17 cellular contexts compared by ENCODE assay signal in the genomic region with DNA sequence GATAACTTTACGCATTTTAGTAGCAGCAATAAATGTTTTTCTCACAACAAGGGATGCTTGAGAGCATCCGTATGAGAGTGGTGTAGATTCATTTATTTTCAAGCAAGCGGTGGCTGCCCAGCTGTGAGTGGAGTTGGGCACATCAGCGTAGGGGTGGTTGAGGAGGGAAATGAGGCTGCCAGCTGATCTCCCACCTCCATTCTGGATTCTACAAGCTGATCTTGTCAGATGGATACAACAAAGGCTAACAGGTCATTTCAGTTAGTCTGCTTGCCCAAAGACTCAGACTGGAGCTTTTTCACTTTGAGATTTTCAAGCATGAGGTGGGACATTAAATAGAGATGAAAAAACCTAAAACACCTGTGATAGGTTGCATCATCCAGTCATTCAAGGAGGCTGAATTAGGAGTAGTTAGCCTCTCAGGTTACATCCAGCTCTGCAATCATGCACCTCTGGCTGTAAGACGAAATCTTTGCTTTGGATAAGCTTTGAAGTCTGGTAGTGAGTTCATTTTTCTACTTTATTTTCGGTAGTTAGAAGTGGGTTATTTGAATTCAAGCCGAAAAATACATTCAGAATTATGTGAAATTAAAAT. TPM values are rescaled to one million over a fixed set of nuclear protein-coding genes. Genes with fewer than 3 reads are reported as not detected.
DNase-seq lines count a peak whose midpoint lies in the region; ATAC-seq and TF ChIP-seq lines count a peak whose summit lies in the region.
"Had no signal": no experiment of that assay in that cellular context is flagged by ENCODE, and none has a peak within 500 bp of the region (broad histone marks: within the 10 kb centered on the region; RNA-seq: fewer than 3 reads in every experiment).

No MANE protein-coding gene starts in this region.

- peaks cover 92% of the 10 kb centered on the region for H3K79me2 ChIP-seq in DOHH2 (ENCODE audit: control insufficient read depth, low read length)

- H3K36me3 ChIP-seq in CD4-positive, CD25-positive, alpha-beta regulatory T cell (ENCODE audit: control insufficient read depth, insufficient read depth, low read length) = no peaks in the 10 kb centered on the region
- peaks cover 41% of the 10 kb centered on the region for H3K36me3 ChIP-seq in DOHH2 (ENCODE audit: control insufficient read depth, low read length)
- H3K36me3 ChIP-seq: BE2C, breast epithelium, HAP-1, thoracic aorta had no signal

- peaks cover 37% of the 10 kb centered on the region for H3F3A ChIP-seq in DOHH2 (ENCODE audit: control insufficient read depth, insufficient read depth)

- H3K4me3 Mint-ChIP-seq in CD4-positive, CD25-positive, alpha-beta regulatory T cell = peak overlapping the region in 3 of 4 donors; percentile 73 to 95 (median 80)
- H3K4me3 Mint-ChIP-seq in WTC11 (peak overlapping the region; percentile 68; the same call in 1 of the 2 replicates), naive B cell (peak overlapping the region; percentile 81 to 99 (median 89))

- H3K36me3 Mint-ChIP-seq in CD4-positive, CD25-positive, alpha-beta regulatory T cell = no peaks in the 10 kb centered on the region
- H3K36me3 Mint-ChIP-seq in WTC11 = no peaks in the 10 kb centered on the region
- H3K36me3 Mint-ChIP-seq in naive B cell = peaks cover 8 to 13% of the 10 kb centered on the region in 2 donors

- H3K4me1 ChIP-seq in CD4-positive, CD25-positive, alpha-beta regulatory T cell (ENCODE audit: control insufficient read depth, insufficient read depth, low read length, poor library complexity, severe bottlenecking) = peaks cover 28% of the 10 kb centered on the region
- H3K4me1 ChIP-seq in DOHH2 (ENCODE audit: control insufficient read depth, low read length) = peaks cover 66% of the 10 kb centered on the region
- H3K4me1 ChIP-seq: BE2C, breast epithelium had no signal

- ATAC-seq in CD4-positive, CD25-positive, alpha-beta regulatory T cell (ENCODE audit: low read depth in 2 of 2) = no peak
- ATAC-seq in WTC11 (no peak; the same call in 1 of the 2 replicates), naive B cell (ENCODE audit: low read depth in 2 of 2) (no peak)
- ATAC-seq: left ventricle myocardium superior, SK-N-SH treated with all-trans-retinoic acid at 6 μM for 48 hours had no signal

- no peak overlapping the region for H3K27ac ChIP-seq in CD4-positive, CD25-positive, alpha-beta regulatory T cell (ENCODE audit: insufficient read depth, low read length, poor library complexity, severe bottlenecking)
- H3K27ac ChIP-seq in DOHH2 (ENCODE audit: low read depth, low read length) = peak overlapping the region; percentile 96

- H4K20me1 ChIP-seq in DOHH2 (ENCODE audit: control insufficient read depth, insufficient read depth, low read depth, low read length) = no peaks in the 10 kb centered on the region

- H3K27ac Mint-ChIP-seq in CD4-positive, CD25-positive, alpha-beta regulatory T cell = peak overlapping the region; percentile 70 to 85 (median 79)
- H3K27ac Mint-ChIP-seq in WTC11 (peak overlapping the region; percentile 44; the same call in 1 of the 2 replicates), naive B cell (peak overlapping the region; percentile 95 to 98 (median 96))
- H3K27ac Mint-ChIP-seq: activated naive CD4-positive, alpha-beta T cell treated with anti-CD3 and anti-CD28 coated beads, Interleukin-2, amount 10 ng/mL, durations not matched to agents 7 days and 5 days had no signal

- H3K4me2 ChIP-seq in DOHH2 (ENCODE audit: low read length) = peak overlapping the region; percentile 94

- no peak for DNase-seq in CD4-positive, CD25-positive, alpha-beta regulatory T cell
- DNase-seq in WTC11 (ENCODE audit: low spot score) (no peak), naive B cell (no peak), ACHN (no peak), COLO829 (ENCODE audit: low spot score) (no peak), NCI-H524 treated with DMSO at 0.1 percent for 48 hours (lab: John Stamatoyannopoulos, UW) (no peak)
- no peak for DNase-seq in stimulated activated CD4-positive, alpha-beta T cell treated with anti-CD3 and anti-CD28 coated beads, Interleukin-12 subunit alpha, Interleukin-12 subunit beta, amount 100 ng/mL, for 4 hours
- DNase-seq: activated naive CD4-positive, alpha-beta T cell treated with anti-CD3 and anti-CD28 coated beads, Interleukin-2, amount 10 ng/mL, durations not matched to agents 7 days and 5 days; BE2C; DND-41; left ventricle myocardium superior; NCI-H1436 treated with DMSO at 0.1 percent for 48 hours had no signal

- H3K9me2 ChIP-seq in DOHH2 (replicated peaks; ENCODE audit: control insufficient read depth, low read length) = no peaks in the 10 kb centered on the region

- H3K4me3 ChIP-seq in CD4-positive, CD25-positive, alpha-beta regulatory T cell (ENCODE audit: low read depth, low read length) = no peak overlapping the region
- H3K4me3 ChIP-seq in DOHH2 (ENCODE audit: low read length) = peak overlapping the region; percentile 91
- H3K4me3 ChIP-seq: breast epithelium, HAP-1, thoracic aorta had no signal

- no peak for TF ChIP-seq CTCF in DOHH2 (IDR thresholded peaks at IDR 0.05; ENCODE audit: low read depth, low read length, poor library complexity, severe bottlenecking)
- no peak for TF ChIP-seq CTCF in WTC11 (IDR thresholded peaks at IDR 0.05)

- H3K9me3 Mint-ChIP-seq in CD4-positive, CD25-positive, alpha-beta regulatory T cell = peaks cover 0 to 2% (median 0%) of the 10 kb centered on the region in 7 donors
- H3K9me3 Mint-ChIP-seq in WTC11 = no peaks in the 10 kb centered on the region
- peaks cover 0 to 8% (median 0%) of the 10 kb centered on the region in 7 donors for H3K9me3 Mint-ChIP-seq in naive B cell
- H3K9me3 Mint-ChIP-seq: activated naive CD4-positive, alpha-beta T cell treated with anti-CD3 and anti-CD28 coated beads, Interleukin-2, amount 10 ng/mL, durations not matched to agents 7 days and 5 days had no signal

- POLR2A ChIA-PET in WTC11 (lab: Charles Lee) = no interaction called here

- in situ Hi-C loops in ACHN (cut with HindIII; ENCODE audit: low pct_ligation_motif_present, low pct_unique_long_range_greater_than_20kb, low sequenced_read_pairs) = no loop called here

- H3K27me3 ChIP-seq in CD4-positive, CD25-positive, alpha-beta regulatory T cell (ENCODE audit: control insufficient read depth, insufficient read depth, low read length) = peaks cover 40% of the 10 kb centered on the region
- no peaks in the 10 kb centered on the region for H3K27me3 ChIP-seq in DOHH2 (ENCODE audit: control insufficient read depth, low read length)
- H3K27me3 ChIP-seq: breast epithelium had no signal

- H3K27me3 Mint-ChIP-seq in CD4-positive, CD25-positive, alpha-beta regulatory T cell = peaks cover 56% of the 10 kb centered on the region
- peaks cover 36% of the 10 kb centered on the region for H3K27me3 Mint-ChIP-seq in WTC11 (ENCODE audit: low read depth)
- no peaks in the 10 kb centered on the region for H3K27me3 Mint-ChIP-seq in naive B cell

- H3K4me1 Mint-ChIP-seq in CD4-positive, CD25-positive, alpha-beta regulatory T cell = peaks cover 3 to 23% (median 19%) of the 10 kb centered on the region in 4 donors
- H3K4me1 Mint-ChIP-seq in WTC11 (peaks cover 41% of the 10 kb centered on the region), naive B cell (peaks cover 40 to 65% (median 57%) of the 10 kb centered on the region in 3 donors)

- no peaks in the 10 kb centered on the region for H3K9me3 ChIP-seq in CD4-positive, CD25-positive, alpha-beta regulatory T cell (ENCODE audit: control insufficient read depth in 2 of 2, low read length in 2 of 2)
- H3K9me3 ChIP-seq in DOHH2 (ENCODE audit: control insufficient read depth, insufficient read depth, low read length) = no peaks in the 10 kb centered on the region
- H3K9me3 ChIP-seq: BE2C, breast epithelium, HAP-1, thoracic aorta had no signal

- CTCF ChIA-PET in WTC11 (lab: Charles Lee) = interaction anchor here (0.9 to 4.3 kb wide), 7 partner anchors 11 to 358 kb away, joined by 3 to 25 read pairs (median 11); no protein-coding TSS in a partner anchor

TF ChIP-seq in WTC11, 78 proteins besides CTCF, POLR2A, EP300 and RAD21:
- TF ChIP-seq, protein P1, sequence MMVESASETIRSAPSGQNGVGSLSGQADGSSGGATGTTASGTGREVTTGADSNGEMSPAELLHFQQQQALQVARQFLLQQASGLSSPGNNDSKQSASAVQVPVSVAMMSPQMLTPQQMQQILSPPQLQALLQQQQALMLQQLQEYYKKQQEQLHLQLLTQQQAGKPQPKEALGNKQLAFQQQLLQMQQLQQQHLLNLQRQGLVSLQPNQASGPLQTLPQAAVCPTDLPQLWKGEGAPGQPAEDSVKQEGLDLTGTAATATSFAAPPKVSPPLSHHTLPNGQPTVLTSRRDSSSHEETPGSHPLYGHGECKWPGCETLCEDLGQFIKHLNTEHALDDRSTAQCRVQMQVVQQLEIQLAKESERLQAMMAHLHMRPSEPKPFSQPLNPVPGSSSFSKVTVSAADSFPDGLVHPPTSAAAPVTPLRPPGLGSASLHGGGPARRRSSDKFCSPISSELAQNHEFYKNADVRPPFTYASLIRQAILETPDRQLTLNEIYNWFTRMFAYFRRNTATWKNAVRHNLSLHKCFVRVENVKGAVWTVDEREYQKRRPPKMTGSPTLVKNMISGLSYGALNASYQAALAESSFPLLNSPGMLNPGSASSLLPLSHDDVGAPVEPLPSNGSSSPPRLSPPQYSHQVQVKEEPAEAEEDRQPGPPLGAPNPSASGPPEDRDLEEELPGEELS (CRISPR knock-in tag; IDR thresholded peaks at IDR 0.05) = no peak
- TF ChIP-seq, protein P2, sequence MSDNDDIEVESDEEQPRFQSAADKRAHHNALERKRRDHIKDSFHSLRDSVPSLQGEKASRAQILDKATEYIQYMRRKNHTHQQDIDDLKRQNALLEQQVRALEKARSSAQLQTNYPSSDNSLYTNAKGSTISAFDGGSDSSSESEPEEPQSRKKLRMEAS (CRISPR knock-in tag; IDR thresholded peaks at IDR 0.05) = peak; percentile 52; the same call in 1 of the 2 replicates
- no peak for TF ChIP-seq ZNF232 (CRISPR knock-in tag; IDR thresholded peaks at IDR 0.05)
- TF ChIP-seq, protein P3, sequence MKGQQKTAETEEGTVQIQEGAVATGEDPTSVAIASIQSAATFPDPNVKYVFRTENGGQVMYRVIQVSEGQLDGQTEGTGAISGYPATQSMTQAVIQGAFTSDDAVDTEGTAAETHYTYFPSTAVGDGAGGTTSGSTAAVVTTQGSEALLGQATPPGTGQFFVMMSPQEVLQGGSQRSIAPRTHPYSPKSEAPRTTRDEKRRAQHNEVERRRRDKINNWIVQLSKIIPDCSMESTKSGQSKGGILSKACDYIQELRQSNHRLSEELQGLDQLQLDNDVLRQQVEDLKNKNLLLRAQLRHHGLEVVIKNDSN (CRISPR knock-in tag; IDR thresholded peaks at IDR 0.05) = no peak

RNA-seq across cellular contexts. Expression of a gene that starts 1.9 kb away (rescaled TPM):
- 51.3 TPM for total RNA-seq in CD4-positive, CD25-positive, alpha-beta regulatory T cell
- polyA plus RNA-seq in CD4-positive, CD25-positive, alpha-beta regulatory T cell = 10 to 100 TPM in 1 of 4 donors, 1 to 10 TPM in 3; 3.8 to 12.2 (median 5.7) TPM
- total RNA-seq in WTC11 (2021) = 3.9 to 5.9 TPM (median 4.5 TPM) in 3 replicates
- 100 to 1,000 TPM in 1 of 6 donors, 10 to 100 TPM in 5; 31.0 to 130 (median 78.4) TPM for polyA plus RNA-seq in naive B cell (ENCODE audit: low read depth in 6 of 6)

Comparison
In these comparisons a context has a peak if more than half of its experiments do, and no peak if none do; other contexts are left out.
1. H3K27ac Mint-ChIP-seq: peak in every context shown above with its lines; median percentile 96 in naive B cell; 79 in CD4-positive, CD25-positive, alpha-beta regulatory T cell; 44 in WTC11.